Comparison of ENCODE assay signal across 1 cellular context in genomic region chr12:71135812-71136176, GRCh38.
TF ChIP-seq lines count a peak whose summit lies in the region.

No MANE protein-coding gene starts in this region.

TF ChIP-seq in H1, 55 proteins besides CTCF, POLR2A, EP300 and RAD21 (continued from another document):
- TF ChIP-seq NANOG (IDR thresholded peaks at IDR 0.05; ENCODE audit: insufficient read depth, low read depth, low read length, poor library complexity, severe bottlenecking) (no peak), EGR1 (IDR thresholded peaks at IDR 0.05; ENCODE audit: borderline replicate concordance, low read depth, low read length) (no peak)
TF ChIP-seq in H1: peak in this region for 0.
